Comparison of ENCODE assay signal across 1 cellular context in genomic region chr1:65255088-65256050, GRCh38.
TF ChIP-seq lines count a peak whose summit lies in the region.

No MANE protein-coding gene starts in this region.

TF ChIP-seq in K562, 482 proteins besides CTCF, POLR2A, EP300 and RAD21 (continued from another document):
- TF ChIP-seq PHF20 (IDR thresholded peaks at IDR 0.05; ENCODE audit: partially characterized antibody) (no peak), DACH1 (IDR thresholded peaks at IDR 0.05; ENCODE audit: partially characterized antibody) (no peak), CCAR2 (IDR thresholded peaks at IDR 0.05; ENCODE audit: low read depth, low read length) (no peak), TBP (optimal IDR thresholded peaks at IDR 0.05; ENCODE audit: low read depth, low read length) (no peak)
TF ChIP-seq in K562: peak in this region for 38.
